In the genomic region with DNA sequence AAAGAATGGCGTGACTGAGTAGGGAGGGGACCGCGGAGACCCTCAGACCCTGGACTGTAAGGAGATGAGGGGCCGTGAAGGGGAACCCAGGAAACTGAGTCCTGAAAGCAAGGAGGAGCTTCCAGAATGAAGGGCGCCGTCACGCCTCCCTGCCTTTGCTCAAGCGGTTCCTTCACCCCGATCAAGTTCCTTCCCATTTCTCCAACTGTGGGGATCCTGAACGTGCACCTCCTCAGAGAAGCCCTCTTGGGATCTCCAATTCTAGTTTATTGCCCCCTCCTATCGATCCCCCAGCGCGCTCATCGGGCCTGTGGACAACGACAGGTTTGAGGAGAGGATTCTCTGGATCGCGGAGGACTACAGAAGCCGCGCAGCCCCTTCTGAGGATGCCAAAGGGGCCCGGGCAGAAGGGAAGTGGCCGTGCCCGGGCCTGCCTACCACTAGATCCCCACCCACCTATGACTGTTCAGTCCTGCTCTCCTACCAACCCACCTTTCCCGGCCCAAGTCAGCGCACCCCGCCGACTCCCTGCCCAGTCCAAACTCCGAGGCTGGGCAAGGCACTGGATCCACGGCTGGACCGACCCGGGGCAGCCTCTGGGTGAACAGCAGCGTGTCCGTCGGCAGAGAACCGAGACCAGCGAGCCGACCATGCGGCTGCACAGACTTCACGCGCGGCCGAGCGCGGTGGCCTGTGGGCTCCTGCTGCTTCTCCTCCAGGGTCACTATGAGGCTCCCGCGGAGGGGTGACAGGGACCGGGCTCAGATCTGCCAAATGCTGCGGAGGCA, we compare ENCODE assay signal across 8 cellular contexts. TPM values are rescaled to one million over a fixed set of nuclear protein-coding genes. Genes with fewer than 3 reads are reported as not detected.
A peak's percentile ranks its signal among the peaks of the same experiment; 100 is the strongest.
DNase-seq lines count a peak whose midpoint lies in the region; ATAC-seq and TF ChIP-seq lines count a peak whose summit lies in the region.

No MANE protein-coding gene starts in this region.

- peaks cover 3% of the 10 kb centered on the region for H3K27me3 ChIP-seq in rectal smooth muscle tissue (ENCODE audit: control insufficient read depth, insufficient read depth, low read length)

- H3K27ac Mint-ChIP-seq in endothelial cell (ENCODE audit: unreplicated experiment): no peak overlapping the region

- H3K36me3 ChIP-seq in rectal smooth muscle tissue (ENCODE audit: control insufficient read depth, insufficient read depth, low read length): peaks cover 3% of the 10 kb centered on the region

- no peaks in the 10 kb centered on the region for H3K9me3 Mint-ChIP-seq in endothelial cell (ENCODE audit: unreplicated experiment)

- no peaks in the 10 kb centered on the region for H3K4me1 Mint-ChIP-seq in endothelial cell (ENCODE audit: unreplicated experiment)

- no peaks in the 10 kb centered on the region for H3K4me1 ChIP-seq in rectal smooth muscle tissue (ENCODE audit: control insufficient read depth, insufficient read depth, low read length)

- ATAC-seq in SK-N-SH treated with all-trans-retinoic acid at 6 μM for 48 hours (peak; percentile 49), HG03280 (IDR thresholded peaks at IDR 0.05; ENCODE audit: unreplicated experiment) (no peak)

- no peak overlapping the region for H3K9ac ChIP-seq in rectal smooth muscle tissue (ENCODE audit: low read length)

- H3K4me3 Mint-ChIP-seq in endothelial cell (ENCODE audit: unreplicated experiment): no peak overlapping the region

- H3K36me3 Mint-ChIP-seq in endothelial cell (ENCODE audit: low read depth, unreplicated experiment): no peaks in the 10 kb centered on the region

- H3K27ac ChIP-seq in rectal smooth muscle tissue (ENCODE audit: low read depth, low read length): no peak overlapping the region

- TF ChIP-seq CTCF in fibroblast of mammary gland (conservative IDR thresholded peaks at IDR 0.05; ENCODE audit: control insufficient read depth, insufficient read depth, low read depth, low read length) (no peak), endothelial cell (IDR thresholded peaks at IDR 0.05; ENCODE audit: unreplicated experiment) (no peak)

- no peaks in the 10 kb centered on the region for H3K27me3 Mint-ChIP-seq in endothelial cell (ENCODE audit: unreplicated experiment)

- peak; percentile 42 for DNase-seq in EL
- no peak for DNase-seq in fibroblast of mammary gland (ENCODE audit: low read depth)
- no peak for DNase-seq in mucosa of gallbladder (ENCODE audit: low spot score)
- DNase-seq in RPMI8226: no peak
- DNase-seq in endothelial cell (ENCODE audit: low spot score): no peak

- H3K4me3 ChIP-seq in fibroblast of mammary gland (ENCODE audit: control insufficient read depth, low read depth, low read length) (peak overlapping the region; percentile 46), rectal smooth muscle tissue (ENCODE audit: low read length) (peak overlapping the region; percentile 68)

TF ChIP-seq in SK-N-SH treated with all-trans-retinoic acid at 6 μM for 48 hours, 23 proteins besides CTCF, POLR2A, EP300 and RAD21:
- TF ChIP-seq, protein P1, sequence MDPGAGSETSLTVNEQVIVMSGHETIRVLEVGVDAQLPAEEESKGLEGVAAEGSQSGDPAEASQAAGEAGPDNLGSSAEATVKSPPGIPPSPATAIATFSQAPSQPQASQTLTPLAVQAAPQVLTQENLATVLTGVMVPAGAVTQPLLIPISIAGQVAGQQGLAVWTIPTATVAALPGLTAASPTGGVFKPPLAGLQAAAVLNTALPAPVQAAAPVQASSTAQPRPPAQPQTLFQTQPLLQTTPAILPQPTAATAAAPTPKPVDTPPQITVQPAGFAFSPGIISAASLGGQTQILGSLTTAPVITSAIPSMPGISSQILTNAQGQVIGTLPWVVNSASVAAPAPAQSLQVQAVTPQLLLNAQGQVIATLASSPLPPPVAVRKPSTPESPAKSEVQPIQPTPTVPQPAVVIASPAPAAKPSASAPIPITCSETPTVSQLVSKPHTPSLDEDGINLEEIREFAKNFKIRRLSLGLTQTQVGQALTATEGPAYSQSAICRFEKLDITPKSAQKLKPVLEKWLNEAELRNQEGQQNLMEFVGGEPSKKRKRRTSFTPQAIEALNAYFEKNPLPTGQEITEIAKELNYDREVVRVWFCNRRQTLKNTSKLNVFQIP (CRISPR knock-in tag; IDR thresholded peaks at IDR 0.05; ENCODE audit: borderline replicate concordance, low read depth): no peak
TF ChIP-seq in SK-N-SH treated with all-trans-retinoic acid at 6 μM for 48 hours: peak in this region for 0.

RNA-seq across cellular contexts. Expression of a gene that starts 12.8 kb away (rescaled TPM):
- 5.2 TPM for total RNA-seq in mucosa of gallbladder
- total RNA-seq in endothelial cell (ENCODE audit: unreplicated experiment): 2.5 TPM

RNA-seq across cellular contexts. Expression of a gene that starts 12.9 kb away (rescaled TPM):
- 187 TPM for total RNA-seq in mucosa of gallbladder
- total RNA-seq in endothelial cell (ENCODE audit: unreplicated experiment): 26.7 TPM

RNA-seq across cellular contexts. Expression of a gene that starts 14.0 kb away (rescaled TPM):
- total RNA-seq in mucosa of gallbladder (84.5 TPM), endothelial cell (ENCODE audit: unreplicated experiment) (38.8 TPM)

RNA-seq across cellular contexts. Expression of a gene that starts 22.9 kb away (rescaled TPM):
- total RNA-seq in mucosa of gallbladder: 9.4 TPM
- not detected for total RNA-seq in endothelial cell (ENCODE audit: unreplicated experiment)

RNA-seq across cellular contexts. Expression of a gene that starts 29.5 kb away (rescaled TPM):
- total RNA-seq in mucosa of gallbladder: 8.7 TPM
- not detected for total RNA-seq in endothelial cell (ENCODE audit: unreplicated experiment)
